In the genomic region with DNA sequence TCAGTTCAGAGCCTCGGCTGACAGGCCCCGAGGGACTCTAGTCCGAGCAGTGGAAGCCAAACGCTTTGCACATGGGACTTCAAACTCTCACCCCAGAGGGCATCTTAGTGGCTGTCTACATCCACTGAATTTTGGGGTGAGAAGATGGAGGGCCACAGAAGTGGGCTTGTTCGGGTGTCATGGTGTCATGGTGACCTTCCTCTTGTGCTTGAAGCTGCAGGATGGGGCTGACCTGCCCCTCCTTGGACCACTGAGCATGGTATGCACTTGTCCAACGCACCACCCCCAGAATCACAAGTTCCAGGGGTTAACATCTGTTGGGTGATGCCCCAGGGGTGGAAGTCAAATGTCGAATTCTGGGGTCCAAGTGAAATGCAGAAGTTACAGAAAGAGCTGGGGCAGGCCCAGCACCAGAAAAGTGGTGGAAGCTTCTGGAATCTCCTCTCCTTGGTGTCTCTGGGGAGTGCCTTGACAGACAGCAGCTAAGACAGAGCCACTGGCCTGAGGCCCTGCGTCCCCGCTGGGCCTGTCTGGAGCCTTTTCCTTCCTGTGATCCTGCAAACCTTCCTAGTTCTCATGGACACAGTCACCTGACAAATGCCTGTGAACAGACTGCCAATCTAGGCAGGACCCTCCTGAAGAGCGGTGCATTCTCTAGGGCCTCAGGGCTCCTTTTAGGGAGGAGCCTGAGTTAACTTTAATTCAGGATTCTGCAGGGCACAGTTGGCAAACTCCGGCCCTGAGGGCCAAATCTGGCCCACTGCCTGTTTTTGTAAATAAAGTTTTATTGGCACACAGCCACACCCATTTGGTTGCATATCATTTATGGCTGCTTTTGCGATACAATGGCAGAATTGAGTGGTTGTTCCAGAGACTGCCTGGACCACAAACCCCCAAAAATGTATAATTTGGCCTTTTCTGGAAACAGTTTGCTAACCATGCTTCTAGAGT, we compare ENCODE assay signal across 12 cellular contexts.
DNase-seq lines count a peak whose midpoint lies in the region; ATAC-seq and TF ChIP-seq lines count a peak whose summit lies in the region.
"Had no signal": no experiment of that assay in that cellular context is flagged by ENCODE, and none has a peak within 500 bp of the region (broad histone marks: within the 10 kb centered on the region; RNA-seq: fewer than 3 reads in every experiment).

No MANE protein-coding gene starts in this region.

- H3K36me3 Mint-ChIP-seq in stimulated activated memory B cell treated with anti-CD40 and anti-IgM and Interleukin-4, amounts not matched to agents 10 μg/mL and 1 μg/mL and 100 μg/mL, for 72 hours = no peaks in the 10 kb centered on the region

- peaks cover 32% of the 10 kb centered on the region for H3K4me1 Mint-ChIP-seq in stimulated activated memory B cell treated with anti-CD40 and anti-IgM and Interleukin-4, amounts not matched to agents 10 μg/mL and 1 μg/mL and 100 μg/mL, for 72 hours

- peak overlapping the region; percentile 60 for H3K27ac Mint-ChIP-seq in stimulated activated memory B cell treated with anti-CD40 and anti-IgM and Interleukin-4, amounts not matched to agents 10 μg/mL and 1 μg/mL and 100 μg/mL, for 72 hours

- no peaks in the 10 kb centered on the region for H3K27me3 ChIP-seq in right cardiac atrium (ENCODE audit: control insufficient read depth, insufficient read depth)

- H3K4me3 Mint-ChIP-seq in stimulated activated memory B cell treated with anti-CD40 and anti-IgM and Interleukin-4, amounts not matched to agents 10 μg/mL and 1 μg/mL and 100 μg/mL, for 72 hours = no peak overlapping the region

- H3K9me3 Mint-ChIP-seq in stimulated activated memory B cell treated with anti-CD40 and anti-IgM and Interleukin-4, amounts not matched to agents 10 μg/mL and 1 μg/mL and 100 μg/mL, for 72 hours = no peaks in the 10 kb centered on the region

- H3K9me3 ChIP-seq in right cardiac atrium (ENCODE audit: control insufficient read depth, low read length) = no peaks in the 10 kb centered on the region
- H3K9me3 ChIP-seq: Caco-2 had no signal

- H3K27ac ChIP-seq in right cardiac atrium (ENCODE audit: low read length) = no peak overlapping the region
- 0 out of 2 replicates have a peak overlapping the region, but pooled peaks have one; percentile 11 for H3K27ac ChIP-seq in RWPE1

- CTCF ChIA-PET in RWPE1 (lab: Yijun Ruan, JAX) = no interaction called here
- CTCF ChIA-PET in GM10248 (lab: Yijun Ruan, JAX) = interaction anchor here (1.0 to 4.8 kb wide), 5 partner anchors 9 to 257 kb away, joined by 3 to 37 read pairs (median 5); no protein-coding TSS in a partner anchor

- H3K4me3 ChIP-seq in right cardiac atrium (ENCODE audit: low read length) = no peak overlapping the region

- TF ChIP-seq CTCF in RWPE1 (conservative IDR thresholded peaks at IDR 0.05; ENCODE audit: low read depth) = no peak
- TF ChIP-seq CTCF in GM10248 (IDR thresholded peaks at IDR 0.05; ENCODE audit: control extremely low read depth, extremely low read depth, low read depth, missing control alignments) = no peak

- peak; percentile 58 for DNase-seq in cardiac septum (ENCODE audit: low spot score)
- DNase-seq in right cardiac atrium = no peak
- DNase-seq in RWPE1 (ENCODE audit: low spot score) = no peak
- DNase-seq in islet precursor cell = peak; percentile 55
- no peak for DNase-seq in GM10248 (ENCODE audit: extremely low spot score)
- DNase-seq in activated CD4-positive, alpha-beta T cell treated with anti-CD3 and anti-CD28 coated beads for 48 hours = no peak
- DNase-seq in NCI-H524 (lab: John Stamatoyannopoulos, UW) = no peak
- DNase-seq: Caco-2, NCI-H2029, NCI-H2171 treated with DMSO at 0.1 percent for 48 hours, NCI-H82 had no signal

- peaks cover 8% of the 10 kb centered on the region for H3K27me3 Mint-ChIP-seq in stimulated activated memory B cell treated with anti-CD40 and anti-IgM and Interleukin-4, amounts not matched to agents 10 μg/mL and 1 μg/mL and 100 μg/mL, for 72 hours

- H3K4me1 ChIP-seq in right cardiac atrium (ENCODE audit: control insufficient read depth, insufficient read depth, low read length) = no peaks in the 10 kb centered on the region

- 77% methylated on average over 12 of the region's 12 CpGs for WGBS in right cardiac atrium

- no peak for ATAC-seq in right cardiac atrium
- no peak for ATAC-seq in stimulated activated memory B cell treated with anti-CD40 and anti-IgM and Interleukin-4, amounts not matched to agents 10 μg/mL and 1 μg/mL and 100 μg/mL, for 72 hours

- POLR2A ChIA-PET in RWPE1 (lab: Yijun Ruan, JAX; ENCODE audit: low non-redundant PET) = no interaction called here
- POLR2A ChIA-PET in GM10248 (lab: Yijun Ruan, JAX) = interaction anchor here (0.8 kb wide), 1 partner anchor 488 kb away, joined by 3 read pairs; a partner anchor contains a TSS

- intact Hi-C loops in cardiac septum (cut with DNase I) (no loop called here), right cardiac atrium (cut with DNase I) (loop anchor here in 1 of 4 donors (10.0 kb wide), 1 partner anchor 252 kb away; no protein-coding TSS in a partner anchor)

Comparison
In these comparisons a context has a peak if more than half of its experiments do, and no peak if none do; other contexts are left out.
1. DNase-seq: peak in cardiac septum (single experiment) and islet precursor cell (single experiment); none in right cardiac atrium (0 of 3), RWPE1 (single experiment), GM10248 (single experiment), activated CD4-positive, alpha-beta T cell treated with anti-CD3 and anti-CD28 coated beads for 48 hours (single experiment) and NCI-H524 (0 of 2).